ENCODE assay signal across 20 cellular contexts in the genomic region with DNA sequence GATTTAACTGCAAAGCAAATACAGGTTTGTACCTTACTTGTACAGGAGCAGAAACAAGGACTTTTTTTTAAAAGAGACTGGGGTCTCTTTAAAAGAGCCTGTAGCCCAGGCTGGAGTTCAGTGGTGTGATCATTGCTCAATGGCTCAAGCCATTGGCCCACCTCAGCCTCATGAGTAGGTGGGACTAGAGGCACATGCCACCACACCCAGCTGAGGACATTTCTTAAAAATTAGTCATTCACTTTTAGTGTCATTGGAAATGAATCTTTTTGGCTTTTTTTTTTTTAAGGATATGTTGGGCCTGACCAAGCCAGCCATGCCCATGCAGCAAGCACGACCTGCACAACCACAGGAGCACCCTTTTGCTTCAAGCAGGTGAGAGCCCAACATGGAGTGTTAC. TPM values are rescaled to one million over a fixed set of nuclear protein-coding genes. Genes with fewer than 3 reads are reported as not detected.
DNase-seq lines count a peak whose midpoint lies in the region; ATAC-seq, FAIRE-seq and TF ChIP-seq lines count a peak whose summit lies in the region.
"Had no signal": no experiment of that assay in that cellular context is flagged by ENCODE, and none has a peak within 500 bp of the region (broad histone marks: within the 10 kb centered on the region; RNA-seq: fewer than 3 reads in every experiment).

No MANE protein-coding gene starts in this region.

- POLR2A ChIA-PET in A549 (lab: Yijun Ruan, JAX) = interaction anchor here (1.3 kb wide), 1 partner anchor 17 kb away, joined by 8 read pairs; a partner anchor contains a TSS

- no peak for TF ChIP-seq EP300 in A549 (IDR thresholded peaks at IDR 0.05)

- CTCF ChIA-PET in A549 (lab: Yijun Ruan, JAX) = interaction anchor here (1.1 kb wide), 1 partner anchor 22 kb away, joined by 4 read pairs; no protein-coding TSS in a partner anchor

- H3K27ac ChIP-seq in A549 = peak overlapping the region in 1 of 2 experiments; percentile 58; a peak in 2 of 6 replicates
- H3K27ac ChIP-seq: parathyroid adenoma had no signal

- 66% methylated on average over 1 of the region's 1 CpG for WGBS in A549 (ENCODE audit: missing lambda C conversion rate)

- peaks cover 28% of the 10 kb centered on the region; the same call in 2 of the 3 replicates for H3K4me1 ChIP-seq in A549
- H3K4me1 ChIP-seq: parathyroid adenoma had no signal

- ATAC-seq in A549 = peak; percentile 58 to 80; a peak in 3 of 6 replicates
- ATAC-seq: activated T-cell treated with anti-CD3 and anti-CD28 coated beads, Interleukin-2, amount 50 U/mL, for 72 hours; Right ventricle myocardium inferior had no signal

- FAIRE-seq in A549 (lab: Jason Lieb, UNC) (no peak), GM12892 (lab: Jason Lieb, UNC) (no peak)

- H3K9me3 ChIP-seq in A549 = no peaks in the 10 kb centered on the region

- no peak for TF ChIP-seq POLR2A in A549 (IDR thresholded peaks at IDR 0.05; ENCODE audit: low read length)
- no peak for TF ChIP-seq POLR2A in GM12892 (IDR thresholded peaks at IDR 0.05; ENCODE audit: low read depth, low read length)

- no peak overlapping the region for H3K4me3 ChIP-seq in A549
- H3K4me3 ChIP-seq in fibroblast of villous mesenchyme (ENCODE audit: low read depth, low read length) = no peak overlapping the region

- intact Hi-C loops in posterior vena cava (cut with DNase I) = no loop called here

- DNase-seq in A549 (ENCODE audit: low read depth in 1 of 2, low spot score in 1 of 2) = peak in 1 of 2 experiments; percentile 54
- peak; percentile 77 for DNase-seq in HCEC 1CT
- DNase-seq in T1000 (lab: John Stamatoyannopoulos, UW) = peak; percentile 25
- DNase-seq in fibroblast of villous mesenchyme (ENCODE audit: low read depth) = peak; percentile 42
- no peak for DNase-seq in NCI-H1694 treated with DMSO at 0.1 percent for 48 hours (lab: John Stamatoyannopoulos, UW)
- no peak for DNase-seq in medulla oblongata (ENCODE audit: extremely low spot score)
- DNase-seq in posterior vena cava (ENCODE audit: low spot score) = no peak
- DNase-seq in GM12892 (ENCODE audit: insufficient read length) = no peak
- DNase-seq: activated CD4-positive, alpha-beta T cell treated with anti-CD3 and anti-CD28 coated beads, Interleukin-2, amount 50 U/mL, for 4 hours; activated T-cell treated with anti-CD3 and anti-CD28 coated beads, Interleukin-2, amount 50 U/mL, for 72 hours; dermis blood vessel endothelial cell; DMS79; foreskin melanocyte; KBM-7; midbrain; NCI-H1694; NCI-H526 treated with DMSO at 0.1 percent for 48 hours; stimulated activated CD4-positive, alpha-beta T cell treated with anti-CD3 and anti-CD28 coated beads, Interleukin-15, amount 100 ng/mL, for 24 hours had no signal

- no peak for TF ChIP-seq CTCF in A549 (IDR thresholded peaks at IDR 0.05)
- TF ChIP-seq CTCF in fibroblast of villous mesenchyme (IDR thresholded peaks at IDR 0.05; ENCODE audit: insufficient read depth, low read depth, low read length) = no peak

- peak overlapping the region; percentile 10; the same call in 2 of the 3 replicates for H3K4me2 ChIP-seq in A549

- TF ChIP-seq RAD21 in A549 (conservative IDR thresholded peaks at IDR 0.05 in 1 of 2, IDR thresholded peaks at IDR 0.05 in 1 of 2) = no peak

TF ChIP-seq in A549, 52 proteins besides CTCF, POLR2A, EP300 and RAD21:
- TF ChIP-seq FOXS1 (CRISPR knock-in tag; IDR thresholded peaks at IDR 0.05) (no peak), JUNB (IDR thresholded peaks at IDR 0.05) (no peak), HOXB5 (CRISPR knock-in tag; IDR thresholded peaks at IDR 0.05) (no peak), PHF8 (IDR thresholded peaks at IDR 0.05; ENCODE audit: borderline replicate concordance, low read depth) (no peak), MAZ (IDR thresholded peaks at IDR 0.05; ENCODE audit: borderline replicate concordance, low read depth, low read length) (no peak), ZSCAN20 (CRISPR knock-in tag; IDR thresholded peaks at IDR 0.05) (no peak), CEBPB (IDR thresholded peaks at IDR 0.05) (peak in 1 of 2 experiments; percentile 36; a peak in 1 of 4 replicates)
- TF ChIP-seq, protein P1, sequence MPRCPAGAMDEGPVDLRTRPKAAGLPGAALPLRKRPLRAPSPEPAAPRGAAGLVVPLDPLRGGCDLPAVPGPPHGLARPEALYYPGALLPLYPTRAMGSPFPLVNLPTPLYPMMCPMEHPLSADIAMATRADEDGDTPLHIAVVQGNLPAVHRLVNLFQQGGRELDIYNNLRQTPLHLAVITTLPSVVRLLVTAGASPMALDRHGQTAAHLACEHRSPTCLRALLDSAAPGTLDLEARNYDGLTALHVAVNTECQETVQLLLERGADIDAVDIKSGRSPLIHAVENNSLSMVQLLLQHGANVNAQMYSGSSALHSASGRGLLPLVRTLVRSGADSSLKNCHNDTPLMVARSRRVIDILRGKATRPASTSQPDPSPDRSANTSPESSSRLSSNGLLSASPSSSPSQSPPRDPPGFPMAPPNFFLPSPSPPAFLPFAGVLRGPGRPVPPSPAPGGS (IDR thresholded peaks at IDR 0.05) = no peak

RNA-seq across cellular contexts. Expression of a gene that starts 16.9 kb away (rescaled TPM):
- polyA plus RNA-seq in A549 (2011; rRNA removed) = 158 and 186 TPM in 2 replicates
- polyA plus RNA-seq in A549 (2012; cell fraction: cytosol; rRNA removed) = 55.5 and 64.6 TPM in 2 replicates
- 48.7 and 64.7 TPM in 2 replicates for polyA plus RNA-seq in A549 (2012; cell fraction: nucleus; rRNA removed)
- 71.4 to 74.8 TPM (median 72.2 TPM) in 3 replicates for polyA plus RNA-seq in A549 (2017; fragmentation: RNase III; extraction: RNeasy Plus Mini Kit Qiagen cat#74134 plus additional on column Dnase treatment)
- 133 and 151 TPM in 2 replicates for polyA minus RNA-seq in A549 (2011; rRNA and poly(A)+ RNA removed)
- 41.6 and 67.4 TPM in 2 replicates for total RNA-seq in fibroblast of villous mesenchyme
- 10 to 100 TPM; 31.2 to 32.3 TPM for total RNA-seq in posterior vena cava
- polyA plus RNA-seq in GM12892 (2012; ENCODE audit: missing spikeins) = 57.0 TPM

RNA-seq across cellular contexts. Expression of a gene that starts 27.6 kb away (rescaled TPM):
- polyA plus RNA-seq in A549 (2011; rRNA removed) (35.1 and 41.1 TPM in 2 replicates), A549 (2017; fragmentation: RNase III; extraction: RNeasy Plus Mini Kit Qiagen cat#74134 plus additional on column Dnase treatment) (18.6 to 21.5 TPM (median 20.7 TPM) in 3 replicates)
- polyA plus RNA-seq in A549 (2012; cell fraction: cytosol; rRNA removed) = 7.6 and 10.0 TPM in 2 replicates
- 2.5 and 3.7 TPM in 2 replicates for polyA plus RNA-seq in A549 (2012; cell fraction: nucleus; rRNA removed)
- polyA minus RNA-seq in A549 (2011; rRNA and poly(A)+ RNA removed) = 44.4 and 49.8 TPM in 2 replicates
- total RNA-seq in fibroblast of villous mesenchyme (15.5 and 20.3 TPM in 2 replicates), posterior vena cava (10 to 100 TPM; 15.0 to 17.3 TPM)
- polyA plus RNA-seq in GM12892 (2012; ENCODE audit: missing spikeins) = 16.2 TPM

RNA-seq across cellular contexts. Expression of a gene that starts 42.6 kb away (rescaled TPM):
- polyA plus RNA-seq in A549 (2011; rRNA removed) (291 and 338 TPM in 2 replicates), A549 (2017; fragmentation: RNase III; extraction: RNeasy Plus Mini Kit Qiagen cat#74134 plus additional on column Dnase treatment) (202 to 209 TPM (median 207 TPM) in 3 replicates)
- polyA plus RNA-seq in A549 (2012; cell fraction: cytosol; rRNA removed) = 133 and 172 TPM in 2 replicates
- polyA plus RNA-seq in A549 (2012; cell fraction: nucleus; rRNA removed) = 55.4 and 118 TPM in 2 replicates
- polyA minus RNA-seq in A549 (2011; rRNA and poly(A)+ RNA removed) = 162 and 325 TPM in 2 replicates
- total RNA-seq in fibroblast of villous mesenchyme (44.0 and 57.3 TPM in 2 replicates), posterior vena cava (10 to 100 TPM; 52.9 to 55.4 TPM)
- polyA plus RNA-seq in GM12892 (2012; ENCODE audit: missing spikeins) = 122 TPM

RNA-seq across cellular contexts. Expression of a gene that starts 57.5 kb away (rescaled TPM):
- 13.6 and 20.7 TPM in 2 replicates for polyA plus RNA-seq in A549 (2011; rRNA removed)
- polyA plus RNA-seq in A549 (2012; cell fraction: cytosol; rRNA removed) = 5.2 and 6.2 TPM in 2 replicates
- 4.4 and 5.0 TPM in 2 replicates for polyA plus RNA-seq in A549 (2012; cell fraction: nucleus; rRNA removed)
- polyA plus RNA-seq in A549 (2017; fragmentation: RNase III; extraction: RNeasy Plus Mini Kit Qiagen cat#74134 plus additional on column Dnase treatment) = 21.8 to 23.7 TPM (median 22.6 TPM) in 3 replicates
- polyA minus RNA-seq in A549 (2011; rRNA and poly(A)+ RNA removed) = 4.6 and 5.1 TPM in 2 replicates
- total RNA-seq in fibroblast of villous mesenchyme = 11.6 and 18.6 TPM in 2 replicates
- total RNA-seq in posterior vena cava = 10 to 100 TPM in 1 of 2 donors, 1 to 10 TPM in 1; 9.2 to 10.3 TPM
- 9.1 TPM for polyA plus RNA-seq in GM12892 (2012; ENCODE audit: missing spikeins)

RNA-seq across cellular contexts. Expression of a gene that starts 57.8 kb away (rescaled TPM):
- 5.1 and 5.8 TPM in 2 replicates for polyA plus RNA-seq in A549 (2011; rRNA removed)
- 2.7 and 3.0 TPM in 2 replicates for polyA plus RNA-seq in A549 (2012; cell fraction: cytosol; rRNA removed)
- 4.6 and 5.9 TPM in 2 replicates for polyA plus RNA-seq in A549 (2012; cell fraction: nucleus; rRNA removed)
- polyA plus RNA-seq in A549 (2017; fragmentation: RNase III; extraction: RNeasy Plus Mini Kit Qiagen cat#74134 plus additional on column Dnase treatment) = 3.3 to 3.8 TPM (median 3.5 TPM) in 3 replicates
- 3.3 and 5.4 TPM in 2 replicates for polyA minus RNA-seq in A549 (2011; rRNA and poly(A)+ RNA removed)
- 0.64 and 1.3 TPM in 2 replicates for total RNA-seq in fibroblast of villous mesenchyme
- 1 to 10 TPM; 1.7 to 1.9 TPM for total RNA-seq in posterior vena cava
- polyA plus RNA-seq in GM12892 (2012; ENCODE audit: missing spikeins) = 4.3 TPM

Comparison
In these comparisons a context has a peak if more than half of its experiments do, and no peak if none do; other contexts are left out.
1. DNase-seq: peak in HCEC 1CT (single experiment), T1000 (single experiment) and fibroblast of villous mesenchyme (single experiment); none in NCI-H1694 treated with DMSO at 0.1 percent for 48 hours (single experiment), medulla oblongata (single experiment), posterior vena cava (single experiment) and GM12892 (single experiment).